24 cellular contexts compared by ENCODE assay signal in the genomic region with DNA sequence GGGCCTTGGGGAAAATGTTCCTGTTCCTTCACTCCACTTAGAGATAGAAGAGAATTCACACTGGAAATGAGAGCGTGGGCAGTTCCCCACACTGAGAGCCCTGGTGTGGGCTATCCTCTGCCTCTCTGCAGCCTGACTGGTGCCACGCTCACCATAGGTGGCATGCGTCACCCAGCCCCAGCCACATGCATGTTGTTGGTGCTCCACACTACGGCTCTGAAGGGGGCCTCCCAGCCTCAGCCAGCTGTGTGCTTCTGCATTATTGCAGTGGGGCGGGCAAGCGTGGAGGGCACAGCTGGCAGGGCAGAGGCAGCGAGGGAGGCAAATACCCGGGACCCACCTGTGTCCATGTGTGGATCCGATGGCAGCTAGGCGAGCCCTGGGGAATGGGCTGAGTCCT. TPM values are rescaled to one million over a fixed set of nuclear protein-coding genes. Genes with fewer than 3 reads are reported as not detected.
"Had no signal": no experiment of that assay in that cellular context is flagged by ENCODE, and none has a peak within 500 bp of the region (broad histone marks: within the 10 kb centered on the region; RNA-seq: fewer than 3 reads in every experiment).

No MANE protein-coding gene starts in this region.

- H2AFZ ChIP-seq: hepatocyte had no signal

- H3K27ac Mint-ChIP-seq: memory B cell, mesothelial cell of epicardium had no signal

- H3K27me3 Mint-ChIP-seq: memory B cell had no signal

- H3K9me3 Mint-ChIP-seq: memory B cell, mesothelial cell of epicardium, nephron had no signal

- H3K79me2 ChIP-seq: hepatocyte had no signal

- H3K9me3 ChIP-seq: esophagus squamous epithelium, left ventricle myocardium inferior, lower lobe of right lung, spleen, stomach, thoracic aorta, transverse colon had no signal

- H3K4me3 Mint-ChIP-seq: memory B cell, mesothelial cell of epicardium, nephron had no signal

- ATAC-seq: left cardiac atrium, lower lobe of right lung, sciatic nerve had no signal

- H3K27me3 ChIP-seq: esophagus squamous epithelium, hepatocyte, spleen, stomach, transverse colon had no signal

- DNase-seq: effector memory CD4-positive, alpha-beta T cell; esophagus squamous epithelium; foreskin fibroblast; head of caudate nucleus; kidney; left cardiac atrium; left ventricle myocardium inferior; lower lobe of right lung; stimulated activated CD4-positive, alpha-beta T cell treated with anti-CD3 and anti-CD28 coated beads, Interleukin-15, amount 100 ng/mL, for 24 hours; stimulated activated CD4-positive, alpha-beta T cell treated with anti-CD3 and anti-CD28 coated beads, Interleukin-1b, Interleukin-23, amount 100 ng/mL, for 48 hours; stimulated activated CD4-positive, alpha-beta T cell treated with anti-CD3 and anti-CD28 coated beads, Interleukin-4, amount 100 ng/mL, for 24 hours; stimulated activated naive CD4-positive, alpha-beta T cell; stomach; substantia nigra; transverse colon had no signal

- H3K27ac ChIP-seq: epithelial cell of prostate, esophagus squamous epithelium, hepatocyte, left ventricle myocardium inferior, lower lobe of right lung, stomach, thoracic aorta, transverse colon had no signal

- H3K4me2 ChIP-seq: hepatocyte had no signal

RNA-seq across cellular contexts. Expression of gene RASSF5, which starts 14.7 kb away (rescaled TPM):
- total RNA-seq: osteocyte had no signal
